ENCODE assay signal across 13 cellular contexts in the genomic region with DNA sequence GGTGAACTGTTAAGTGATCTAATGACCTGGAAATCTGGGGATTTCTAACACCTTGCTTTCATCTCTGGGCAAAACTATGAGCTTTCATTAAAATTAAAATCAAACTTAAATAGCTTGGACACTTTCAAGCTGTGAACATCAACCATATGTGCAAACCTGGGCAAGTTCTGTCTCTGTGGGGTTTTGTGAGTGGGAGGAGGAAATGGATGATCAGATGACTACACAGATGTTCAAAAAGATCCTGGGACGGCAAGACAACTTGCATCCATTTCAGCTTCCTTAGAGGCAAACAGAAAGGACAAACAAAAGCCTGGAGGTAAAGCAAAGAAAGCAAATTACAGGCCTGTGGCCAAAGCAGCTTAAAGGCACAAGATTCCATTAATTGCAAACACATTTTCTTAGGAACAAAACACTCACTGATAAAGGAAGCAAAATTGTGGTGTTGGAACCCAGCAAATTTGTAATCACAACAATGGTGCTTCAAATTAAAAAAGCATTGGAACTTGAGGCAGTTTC.
"Had no signal": no experiment of that assay in that cellular context is flagged by ENCODE, and none has a peak within 500 bp of the region (broad histone marks: within the 10 kb centered on the region; RNA-seq: fewer than 3 reads in every experiment).

No MANE protein-coding gene starts in this region.

- H3K27ac Mint-ChIP-seq: activated CD8-positive, alpha-beta memory T cell treated with anti-CD3 and anti-CD28 coated beads, Interleukin-2, amount 10 ng/mL, durations not matched to agents 7 days and 5 days; activated naive CD8-positive, alpha-beta T cell; activated T-cell treated with anti-CD3 and anti-CD28 coated beads, Interleukin-2, amount 50 U/mL, for 24 hours; effector memory CD8-positive, alpha-beta T cell; stimulated activated memory B cell treated with anti-CD40 and anti-IgM and Interleukin-4, amounts not matched to agents 10 μg/mL and 1 μg/mL and 100 μg/mL, for 72 hours; T-helper 17 cell had no signal

- H3K36me3 ChIP-seq: brain microvascular endothelial cell, neutrophil, transverse colon had no signal

- DNase-seq: activated CD4-positive, alpha-beta T cell treated with anti-CD3 and anti-CD28 coated beads, Interleukin-2, amount 50 U/mL, for 48 hours; activated CD8-positive, alpha-beta memory T cell treated with anti-CD3 and anti-CD28 coated beads, Interleukin-2, amount 10 ng/mL, durations not matched to agents 7 days and 5 days; activated effector memory CD4-positive, alpha-beta T cell treated with Interleukin-2 at 50 U/mL for 16 hours; activated T-cell treated with anti-CD3 and anti-CD28 coated beads, Interleukin-2, amount 50 U/mL, for 24 hours; brain microvascular endothelial cell; effector memory CD8-positive, alpha-beta T cell; right cardiac atrium; stimulated activated CD4-positive, alpha-beta T cell treated with anti-CD3 and anti-CD28 coated beads, Interleukin-1b, Interleukin-23, amount 100 ng/mL, for 48 hours; T-helper 17 cell; transverse colon had no signal

- H3K4me3 Mint-ChIP-seq: activated CD8-positive, alpha-beta memory T cell treated with anti-CD3 and anti-CD28 coated beads, Interleukin-2, amount 10 ng/mL, durations not matched to agents 7 days and 5 days; activated naive CD8-positive, alpha-beta T cell; activated T-cell treated with anti-CD3 and anti-CD28 coated beads, Interleukin-2, amount 50 U/mL, for 24 hours; effector memory CD8-positive, alpha-beta T cell; stimulated activated memory B cell treated with anti-CD40 and anti-IgM and Interleukin-4, amounts not matched to agents 10 μg/mL and 1 μg/mL and 100 μg/mL, for 72 hours; T-helper 17 cell had no signal

- H3K27me3 ChIP-seq: brain microvascular endothelial cell, neutrophil, transverse colon had no signal

- H3K27me3 Mint-ChIP-seq: activated CD8-positive, alpha-beta memory T cell treated with anti-CD3 and anti-CD28 coated beads, Interleukin-2, amount 10 ng/mL, durations not matched to agents 7 days and 5 days; activated naive CD8-positive, alpha-beta T cell; activated T-cell treated with anti-CD3 and anti-CD28 coated beads, Interleukin-2, amount 50 U/mL, for 24 hours; effector memory CD8-positive, alpha-beta T cell; stimulated activated memory B cell treated with anti-CD40 and anti-IgM and Interleukin-4, amounts not matched to agents 10 μg/mL and 1 μg/mL and 100 μg/mL, for 72 hours; T-helper 17 cell had no signal

- ATAC-seq: activated CD8-positive, alpha-beta memory T cell treated with anti-CD3 and anti-CD28 coated beads, Interleukin-2, amount 10 ng/mL, durations not matched to agents 7 days and 5 days; effector memory CD8-positive, alpha-beta T cell; right cardiac atrium; stimulated activated memory B cell treated with anti-CD40 and anti-IgM and Interleukin-4, amounts not matched to agents 10 μg/mL and 1 μg/mL and 100 μg/mL, for 72 hours; T-helper 17 cell had no signal

- H3K36me3 Mint-ChIP-seq: activated CD8-positive, alpha-beta memory T cell treated with anti-CD3 and anti-CD28 coated beads, Interleukin-2, amount 10 ng/mL, durations not matched to agents 7 days and 5 days; activated naive CD8-positive, alpha-beta T cell; stimulated activated memory B cell treated with anti-CD40 and anti-IgM and Interleukin-4, amounts not matched to agents 10 μg/mL and 1 μg/mL and 100 μg/mL, for 72 hours had no signal

- H3K4me3 ChIP-seq: transverse colon had no signal

- H3K9me3 ChIP-seq: neutrophil, transverse colon had no signal

- H3K27ac ChIP-seq: brain microvascular endothelial cell, neutrophil, transverse colon had no signal

- H3K4me1 Mint-ChIP-seq: activated CD8-positive, alpha-beta memory T cell treated with anti-CD3 and anti-CD28 coated beads, Interleukin-2, amount 10 ng/mL, durations not matched to agents 7 days and 5 days; stimulated activated memory B cell treated with anti-CD40 and anti-IgM and Interleukin-4, amounts not matched to agents 10 μg/mL and 1 μg/mL and 100 μg/mL, for 72 hours; T-helper 17 cell had no signal
